ENCODE assay signal across 8 cellular contexts in genomic region chr3:142028174-142028833, GRCh38.
DNase-seq lines count a peak whose midpoint lies in the region; ATAC-seq and TF ChIP-seq lines count a peak whose summit lies in the region.

No MANE protein-coding gene starts in this region.

- TF ChIP-seq CTCF in KMS-11 (conservative IDR thresholded peaks at IDR 0.05; ENCODE audit: low read depth, low read length), result no peak
- peak; percentile 30 for TF ChIP-seq CTCF in epithelial cell of esophagus (IDR thresholded peaks at IDR 0.05; ENCODE audit: insufficient read depth, low read depth, low read length, missing control alignments)
- TF ChIP-seq CTCF in uterus (IDR thresholded peaks at IDR 0.05), result peak in 1 of 4 experiments; percentile 29

- H3K27me3 ChIP-seq in KMS-11 (ENCODE audit: insufficient read depth, low read depth), result no peaks in the 10 kb centered on the region
- H3K27me3 ChIP-seq in mononuclear cell (ENCODE audit: insufficient read depth, low read length), result no peaks in the 10 kb centered on the region
- no peaks in the 10 kb centered on the region for H3K27me3 ChIP-seq in uterus

- H3K27ac ChIP-seq in KMS-11 (no peak overlapping the region), uterus (peak overlapping the region; percentile 31 to 55)

- H3K9ac ChIP-seq in KMS-11, result peak overlapping the region; percentile 5; the same call in 1 of the 2 replicates

- no peaks in the 10 kb centered on the region for H4K20me1 ChIP-seq in KMS-11 (ENCODE audit: insufficient read depth)

- peaks cover 17% of the 10 kb centered on the region for H3K4me1 Mint-ChIP-seq in T-helper 1 cell treated with Interleukin-12 subunit alpha and Interleukin-12 subunit beta and Interleukin-4 antibody, amounts not matched to agents 30 μg/mL and 1 μg/mL, for 36 hours (ENCODE audit: low read depth)

- H3K27ac Mint-ChIP-seq in T-helper 1 cell treated with Interleukin-12 subunit alpha and Interleukin-12 subunit beta and Interleukin-4 antibody, amounts not matched to agents 30 μg/mL and 1 μg/mL, for 36 hours, result peak overlapping the region; percentile 28

- H3K4me1 ChIP-seq in KMS-11 (ENCODE audit: low read depth, poor library complexity, severe bottlenecking) (peaks cover 18% of the 10 kb centered on the region), mononuclear cell (ENCODE audit: insufficient read depth, low read length) (peaks cover 15% of the 10 kb centered on the region), uterus (peaks cover 0 to 6% of the 10 kb centered on the region in 2 donors)

- H3K4me2 ChIP-seq in KMS-11, result peak overlapping the region; percentile 49

- no peaks in the 10 kb centered on the region for H3K27me3 Mint-ChIP-seq in T-helper 1 cell treated with Interleukin-12 subunit alpha and Interleukin-12 subunit beta and Interleukin-4 antibody, amounts not matched to agents 30 μg/mL and 1 μg/mL, for 36 hours (ENCODE audit: low read depth)

- peaks cover 19% of the 10 kb centered on the region; the same call in 1 of the 2 replicates for H3K79me2 ChIP-seq in KMS-11 (ENCODE audit: insufficient read depth, low read depth)

- H3K4me3 ChIP-seq in KMS-11 (IDR thresholded peaks at IDR 0.05; ENCODE audit: insufficient read depth, low read depth, low read length) (peak overlapping the region; percentile 85), epithelial cell of esophagus (ENCODE audit: low read length) (peak overlapping the region; percentile 61), mononuclear cell (ENCODE audit: low read length) (peak overlapping the region; percentile 41), uterus (peak overlapping the region; percentile 19 to 35)

- H3K36me3 ChIP-seq in KMS-11 (ENCODE audit: insufficient read depth), result no peaks in the 10 kb centered on the region
- no peaks in the 10 kb centered on the region for H3K36me3 ChIP-seq in uterus

- H2AFZ ChIP-seq in KMS-11 (ENCODE audit: low read depth), result peak overlapping the region; percentile 7; the same call in 1 of the 2 replicates

- peak overlapping the region; percentile 88 for H3K4me3 Mint-ChIP-seq in T-helper 1 cell treated with Interleukin-12 subunit alpha and Interleukin-12 subunit beta and Interleukin-4 antibody, amounts not matched to agents 30 μg/mL and 1 μg/mL, for 36 hours

- DNase-seq in Daoy (ENCODE audit: low read depth), result peak; percentile 68
- peak; percentile 86 for DNase-seq in epithelial cell of esophagus (ENCODE audit: low read depth)
- peak in 1 of 2 donors; percentile 34 for DNase-seq in uterus

- intact Hi-C loops in uterus (cut with DNase I; ENCODE audit: low total_unique reads), result no loop called here

- no peaks in the 10 kb centered on the region for H3K36me3 Mint-ChIP-seq in T-helper 1 cell treated with Interleukin-12 subunit alpha and Interleukin-12 subunit beta and Interleukin-4 antibody, amounts not matched to agents 30 μg/mL and 1 μg/mL, for 36 hours (ENCODE audit: low read depth)

- ATAC-seq in GM21528 (IDR thresholded peaks at IDR 0.05; ENCODE audit: low FRiP score, unreplicated experiment) (peak; percentile 54), HG03025 (IDR thresholded peaks at IDR 0.05; ENCODE audit: low FRiP score, unreplicated experiment) (no peak)

- no peak for TF ChIP-seq POLR2A in uterus (IDR thresholded peaks at IDR 0.05)

- H3K9me3 ChIP-seq in mononuclear cell (ENCODE audit: low read depth, low read length) (no peaks in the 10 kb centered on the region), uterus (no peaks in the 10 kb centered on the region)

- peaks cover 4% of the 10 kb centered on the region for H3K9me3 Mint-ChIP-seq in T-helper 1 cell treated with Interleukin-12 subunit alpha and Interleukin-12 subunit beta and Interleukin-4 antibody, amounts not matched to agents 30 μg/mL and 1 μg/mL, for 36 hours

Comparison
In these comparisons a context has a peak if more than half of its experiments do, and no peak if none do; other contexts are left out.
1. H3K4me3 ChIP-seq: peak in every context shown above with its lines; median percentile 85 in KMS-11; 61 in epithelial cell of esophagus; 41 in mononuclear cell; 27 in uterus.